ENCODE assay signal across 16 cellular contexts in the genomic region with DNA sequence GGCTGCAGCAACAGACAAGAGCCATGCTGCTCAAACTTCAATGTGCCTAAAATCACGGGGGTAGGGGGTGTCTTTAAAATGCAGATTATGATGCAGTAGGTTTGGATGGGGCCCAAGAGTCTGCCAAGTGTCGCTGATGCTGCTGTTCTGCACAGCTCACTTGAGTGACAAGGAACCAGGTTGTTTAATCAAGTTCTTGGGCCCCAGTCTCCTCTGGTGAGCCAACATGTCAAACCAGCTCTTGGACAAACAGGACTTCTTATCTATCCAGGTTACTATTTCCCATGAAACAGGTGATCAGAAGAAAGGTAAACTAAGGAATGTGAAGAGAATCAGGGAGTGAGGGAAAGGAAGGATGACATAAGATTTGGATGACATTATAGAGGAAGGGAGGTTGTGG.
A peak's percentile ranks its signal among the peaks of the same experiment; 100 is the strongest.
DNase-seq lines count a peak whose midpoint lies in the region; ATAC-seq and TF ChIP-seq lines count a peak whose summit lies in the region.
"Had no signal": no experiment of that assay in that cellular context is flagged by ENCODE, and none has a peak within 500 bp of the region (broad histone marks: within the 10 kb centered on the region; RNA-seq: fewer than 3 reads in every experiment).

No MANE protein-coding gene starts in this region.

- intact Hi-C loops in stomach (cut with DNase I; ENCODE audit: low total_unique reads): no loop called here

- whole genome bisulfite sequencing in hepatocyte (ENCODE audit: low lambda C conversion rate, missing lambda C conversion rate): 38% methylated on average over 2 of the region's 2 CpGs
- WGBS in stomach, 5 donors: 19 to 48% (median 29%) methylated on average over 2 of the region's 2 CpGs

- H4K20me1 ChIP-seq in BLaER1 (no peaks in the 10 kb centered on the region), hepatocyte (ENCODE audit: insufficient read depth, poor library complexity, severe bottlenecking) (no peaks in the 10 kb centered on the region)
- H4K20me1 ChIP-seq: BLaER1 treated with 17β-estradiol and CSF1 and Interleukin-3, amounts not matched to agents 10 nM and 100 nM had no signal

- no peak overlapping the region for H3K4me3 ChIP-seq in BLaER1
- peak overlapping the region; percentile 26 for H3K4me3 ChIP-seq in LNCaP clone FGC (ENCODE audit: low read depth, low read length)
- H3K4me3 ChIP-seq in hepatocyte: no peak overlapping the region
- no peak overlapping the region for H3K4me3 ChIP-seq in stomach
- H3K4me3 ChIP-seq: BLaER1 treated with 17β-estradiol and CSF1 and Interleukin-3, amounts not matched to agents 10 nM and 100 nM; GM12878; GM23248; HAP-1 had no signal

- no peak for TF ChIP-seq POLR2A in stomach (IDR thresholded peaks at IDR 0.05)

- H3K9ac ChIP-seq in BLaER1: no peak overlapping the region
- H3K9ac ChIP-seq: BLaER1 treated with 17β-estradiol and CSF1 and Interleukin-3, amounts not matched to agents 10 nM and 100 nM; GM23248 had no signal

- H3K4me2 ChIP-seq in BLaER1 (peak overlapping the region; percentile 4), hepatocyte (peak overlapping the region; percentile 23)

- no peaks in the 10 kb centered on the region for H3K9me2 ChIP-seq in hepatocyte (replicated peaks; ENCODE audit: insufficient read depth)

- no peak overlapping the region for H2AFZ ChIP-seq in hepatocyte
- H2AFZ ChIP-seq: GM23248 had no signal

- H3K79me2 ChIP-seq in hepatocyte: no peaks in the 10 kb centered on the region

- no peak for ATAC-seq in GM18873 (IDR thresholded peaks at IDR 0.05; ENCODE audit: low FRiP score, unreplicated experiment)
- ATAC-seq: GM12878 had no signal

- H3K9me3 ChIP-seq in BLaER1: peaks cover 44% of the 10 kb centered on the region
- H3K9me3 ChIP-seq in hepatocyte (ENCODE audit: low read depth): no peaks in the 10 kb centered on the region
- H3K9me3 ChIP-seq in stomach: no peaks in the 10 kb centered on the region

- no peak overlapping the region for H3K27ac ChIP-seq in BLaER1
- no peak overlapping the region for H3K27ac ChIP-seq in hepatocyte
- no peak overlapping the region for H3K27ac ChIP-seq in stomach
- H3K27ac ChIP-seq: BLaER1 treated with 17β-estradiol and CSF1 and Interleukin-3, amounts not matched to agents 10 nM and 100 nM; GM23248 had no signal

- TF ChIP-seq EP300 in stomach (IDR thresholded peaks at IDR 0.05): no peak

- peaks cover 43% of the 10 kb centered on the region for H3K4me1 ChIP-seq in BLaER1
- H3K4me1 ChIP-seq in hepatocyte (ENCODE audit: insufficient read depth): peaks cover 5% of the 10 kb centered on the region
- peaks cover 0 to 11% (median 9%) of the 10 kb centered on the region in 4 donors for H3K4me1 ChIP-seq in stomach

- TF ChIP-seq CTCF in LNCaP clone FGC (IDR thresholded peaks at IDR 0.05; ENCODE audit: control insufficient read depth, extremely low read depth, insufficient read depth) (no peak), hepatocyte (IDR thresholded peaks at IDR 0.05; ENCODE audit: poor library complexity) (no peak), stomach (IDR thresholded peaks at IDR 0.05) (no peak)

- H3K27me3 ChIP-seq in BLaER1: no peaks in the 10 kb centered on the region
- H3K27me3 ChIP-seq in hepatocyte: no peaks in the 10 kb centered on the region
- H3K27me3 ChIP-seq in stomach: no peaks in the 10 kb centered on the region
- H3K27me3 ChIP-seq: BLaER1 treated with 17β-estradiol and CSF1 and Interleukin-3, amounts not matched to agents 10 nM and 100 nM had no signal

- H3K36me3 ChIP-seq in BLaER1 (peaks cover 9% of the 10 kb centered on the region; the same call in 1 of the 2 replicates), hepatocyte (replicated peaks; ENCODE audit: insufficient read depth, low read depth) (no peaks in the 10 kb centered on the region), stomach (no peaks in the 10 kb centered on the region)
- H3K36me3 ChIP-seq: HAP-1 had no signal

- DNase-seq in LNCaP clone FGC (ENCODE audit: low read depth) (peak; percentile 93), hepatocyte (ENCODE audit: low spot score) (no peak), stomach (peak; percentile 27), GF-D8 (lab: John Stamatoyannopoulos, UW) (no peak), NCI-H1105 treated with DMSO at 0.1 percent for 48 hours (lab: John Stamatoyannopoulos, UW) (no peak)
- DNase-seq: 8988T; CD4-positive, CD25-positive, alpha-beta regulatory T cell; CD8-positive, alpha-beta memory T cell; COR-L47; DMS79 treated with DMSO at 0.1 percent for 48 hours; GM23248 had no signal

Comparison
In these comparisons a context has a peak if more than half of its experiments do, and no peak if none do; other contexts are left out.
1. DNase-seq: peak in LNCaP clone FGC (single experiment) and stomach (single experiment); none in hepatocyte (single experiment), GF-D8 (single experiment) and NCI-H1105 treated with DMSO at 0.1 percent for 48 hours (single experiment).